Comparison of ENCODE assay signal across 8 cellular contexts in the genomic region with DNA sequence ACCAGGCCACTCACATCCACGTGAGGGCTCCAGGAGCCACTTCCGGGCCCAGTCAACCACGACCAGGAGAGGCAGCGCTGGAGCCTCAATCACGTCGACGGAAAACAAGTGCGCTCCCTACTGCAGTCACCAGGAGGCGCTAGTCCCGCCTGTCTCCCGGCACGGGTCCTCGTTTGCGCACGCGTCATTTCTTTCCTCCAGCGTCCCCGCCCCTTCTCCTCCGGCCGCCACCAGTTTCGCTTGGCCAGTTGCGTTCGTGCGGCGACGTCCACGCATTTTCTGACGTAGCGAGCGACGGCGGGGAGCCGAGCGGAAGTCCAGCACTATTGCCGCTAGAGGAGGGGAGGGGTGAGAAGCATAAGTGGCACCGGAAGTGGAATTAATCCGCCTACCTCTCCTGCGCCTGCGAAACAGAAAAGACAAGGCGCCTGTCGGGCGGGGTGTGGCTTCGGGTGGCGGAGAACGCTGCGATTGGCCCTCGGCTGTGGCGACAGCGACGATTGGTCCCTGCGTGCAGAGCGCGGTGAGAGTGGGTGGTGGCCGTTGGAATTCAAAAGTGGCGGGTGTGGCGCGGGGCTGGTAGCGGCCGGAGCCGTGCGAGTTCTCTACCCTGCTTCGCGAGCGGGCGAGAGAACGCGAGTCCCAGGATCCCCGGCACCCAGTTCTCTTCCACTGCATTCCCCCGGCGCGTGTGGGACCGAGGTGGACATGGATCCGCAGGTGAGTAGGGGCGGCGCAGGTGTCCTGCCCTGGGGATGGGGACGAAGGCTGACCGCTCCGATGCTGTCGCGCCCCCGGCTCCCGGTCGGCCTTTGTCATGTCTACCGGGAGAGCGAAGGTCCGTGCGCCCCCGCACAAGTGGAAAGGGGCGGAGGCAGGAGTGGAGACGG. TPM values are rescaled to one million over a fixed set of nuclear protein-coding genes. Genes with fewer than 3 reads are reported as not detected.
DNase-seq lines count a peak whose midpoint lies in the region; ATAC-seq, FAIRE-seq and TF ChIP-seq lines count a peak whose summit lies in the region.

A gene with protein sequence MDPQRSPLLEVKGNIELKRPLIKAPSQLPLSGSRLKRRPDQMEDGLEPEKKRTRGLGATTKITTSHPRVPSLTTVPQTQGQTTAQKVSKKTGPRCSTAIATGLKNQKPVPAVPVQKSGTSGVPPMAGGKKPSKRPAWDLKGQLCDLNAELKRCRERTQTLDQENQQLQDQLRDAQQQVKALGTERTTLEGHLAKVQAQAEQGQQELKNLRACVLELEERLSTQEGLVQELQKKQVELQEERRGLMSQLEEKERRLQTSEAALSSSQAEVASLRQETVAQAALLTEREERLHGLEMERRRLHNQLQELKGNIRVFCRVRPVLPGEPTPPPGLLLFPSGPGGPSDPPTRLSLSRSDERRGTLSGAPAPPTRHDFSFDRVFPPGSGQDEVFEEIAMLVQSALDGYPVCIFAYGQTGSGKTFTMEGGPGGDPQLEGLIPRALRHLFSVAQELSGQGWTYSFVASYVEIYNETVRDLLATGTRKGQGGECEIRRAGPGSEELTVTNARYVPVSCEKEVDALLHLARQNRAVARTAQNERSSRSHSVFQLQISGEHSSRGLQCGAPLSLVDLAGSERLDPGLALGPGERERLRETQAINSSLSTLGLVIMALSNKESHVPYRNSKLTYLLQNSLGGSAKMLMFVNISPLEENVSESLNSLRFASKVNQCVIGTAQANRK (plus strand): TSS at position 546 of the 890 bp plus-strand sequence. CDS start 163 bp downstream, at position 709.

- no peaks in the 10 kb centered on the region for H3K27me3 ChIP-seq in left ventricle myocardium inferior (ENCODE audit: low read depth)
- H3K27me3 ChIP-seq in prostate gland (replicated peaks; ENCODE audit: insufficient read depth) = no peaks in the 10 kb centered on the region
- no peaks in the 10 kb centered on the region for H3K27me3 ChIP-seq in uterus

- intact Hi-C loops in left ventricle myocardium inferior (cut with micrococcal nuclease) (no loop called here), prostate gland (cut with DNase I) (loop anchor here (1.0 to 5.0 kb wide), 3 partner anchors 19 to 63 kb away; a partner anchor contains a TSS), uterus (cut with DNase I; ENCODE audit: low total_unique reads) (no loop called here)

- H3K9me3 Mint-ChIP-seq in T-helper 1 cell treated with Interleukin-12 subunit alpha and Interleukin-12 subunit beta and Interleukin-4 antibody, amounts not matched to agents 30 μg/mL and 1 μg/mL, for 36 hours = no peaks in the 10 kb centered on the region

- peak within 1 kb of the TSS; percentile 94 for H3K27ac Mint-ChIP-seq in T-helper 1 cell treated with Interleukin-12 subunit alpha and Interleukin-12 subunit beta and Interleukin-4 antibody, amounts not matched to agents 30 μg/mL and 1 μg/mL, for 36 hours

- peak within 1 kb of the TSS; percentile 88 for H3K4me3 Mint-ChIP-seq in T-helper 1 cell treated with Interleukin-12 subunit alpha and Interleukin-12 subunit beta and Interleukin-4 antibody, amounts not matched to agents 30 μg/mL and 1 μg/mL, for 36 hours

- H3K9me3 ChIP-seq in left ventricle myocardium inferior (replicated peaks) (no peaks in the 10 kb centered on the region), prostate gland (no peaks in the 10 kb centered on the region), uterus (no peaks in the 10 kb centered on the region)

- H3K4me1 Mint-ChIP-seq in T-helper 1 cell treated with Interleukin-12 subunit alpha and Interleukin-12 subunit beta and Interleukin-4 antibody, amounts not matched to agents 30 μg/mL and 1 μg/mL, for 36 hours (ENCODE audit: low read depth) = peaks cover 40% of the 10 kb centered on the region

- DNase-seq in GM12892 (ENCODE audit: insufficient read length) (peak; percentile 91), NCI-H146 treated with DMSO at 0.1 percent for 48 hours (lab: John Stamatoyannopoulos, UW; ENCODE audit: unreplicated experiment) (peak; percentile 99), amygdala (lab: John Stamatoyannopoulos, UW) (peak; percentile 90 to 100 (median 99)), left ventricle myocardium inferior (peak; percentile 99), prostate gland (ENCODE audit: low spot score) (peak; percentile 99), uterus (peak; percentile 99)

- peak; percentile 99 for TF ChIP-seq CTCF in left ventricle myocardium inferior (IDR thresholded peaks at IDR 0.05; ENCODE audit: borderline replicate concordance)
- TF ChIP-seq CTCF in prostate gland (IDR thresholded peaks at IDR 0.05) = peak; percentile 97 to 99 (median 99)
- TF ChIP-seq CTCF in uterus (IDR thresholded peaks at IDR 0.05) = peak; percentile 89 to 99 (median 98)

- peaks cover 4% of the 10 kb centered on the region for H3K27me3 Mint-ChIP-seq in T-helper 1 cell treated with Interleukin-12 subunit alpha and Interleukin-12 subunit beta and Interleukin-4 antibody, amounts not matched to agents 30 μg/mL and 1 μg/mL, for 36 hours (ENCODE audit: low read depth)

- peaks cover 13% of the 10 kb centered on the region for H3K36me3 Mint-ChIP-seq in T-helper 1 cell treated with Interleukin-12 subunit alpha and Interleukin-12 subunit beta and Interleukin-4 antibody, amounts not matched to agents 30 μg/mL and 1 μg/mL, for 36 hours (ENCODE audit: low read depth)

- H3K36me3 ChIP-seq in left ventricle myocardium inferior (no peaks in the 10 kb centered on the region), prostate gland (no peaks in the 10 kb centered on the region), uterus (no peaks in the 10 kb centered on the region)

- ATAC-seq in HG02870 (IDR thresholded peaks at IDR 0.05; ENCODE audit: unreplicated experiment) = peak; percentile 87

- H3K4me1 ChIP-seq in left ventricle myocardium inferior (peaks cover 14% of the 10 kb centered on the region), prostate gland (replicated peaks) (no peaks in the 10 kb centered on the region), uterus (peaks cover 0 to 6% of the 10 kb centered on the region in 2 donors)

- H3K4me3 ChIP-seq in left ventricle myocardium inferior (peak within 1 kb of the TSS; percentile 68), prostate gland (peak within 1 kb of the TSS; percentile 25 to 41), uterus (peak within 1 kb of the TSS; percentile 31 to 53)

- under 1% methylated on average over 84 of the region's 90 CpGs for WGBS in prostate gland

- H3K27ac ChIP-seq in left ventricle myocardium inferior (replicated peaks) (peak within 1 kb of the TSS; percentile 94), prostate gland (peak within 1 kb of the TSS; percentile 92), uterus (peak within 1 kb of the TSS; percentile 93 to 98)

- no peak for TF ChIP-seq POLR2A in GM12892 (IDR thresholded peaks at IDR 0.05; ENCODE audit: low read depth, low read length)
- TF ChIP-seq POLR2A in prostate gland (IDR thresholded peaks at IDR 0.05) = peak; percentile 40
- TF ChIP-seq POLR2A in uterus (IDR thresholded peaks at IDR 0.05) = peak; percentile 19 to 49

- peak; percentile 99 for FAIRE-seq in GM12892 (lab: Jason Lieb, UNC)

RNA-seq across cellular contexts. Expression of the gene that starts here (rescaled TPM):
- polyA plus RNA-seq in GM12892 (2012; ENCODE audit: missing spikeins) = 29.9 TPM
- total RNA-seq in left ventricle myocardium inferior = 0.49 TPM
- total RNA-seq in prostate gland = 1 to 10 TPM; 5.8 to 6.5 TPM
- 10 to 100 TPM in 1 of 4 donors, 1 to 10 TPM in 1, not detected in 2; 1.8 to 20.0 TPM for total RNA-seq in uterus

Comparison
In these comparisons a context has a peak if more than half of its experiments do, and no peak if none do; other contexts are left out.
1. Peak in every context shown above with its lines: DNase-seq, ATAC-seq, H3K4me3 ChIP-seq and H3K27ac ChIP-seq.
2. Peak in DNase-seq, H3K4me3 ChIP-seq and H3K27ac ChIP-seq in left ventricle myocardium inferior; RNA of the gene not detected or under 1 TPM.